ENCODE assay signal across 16 cellular contexts in the genomic region with DNA sequence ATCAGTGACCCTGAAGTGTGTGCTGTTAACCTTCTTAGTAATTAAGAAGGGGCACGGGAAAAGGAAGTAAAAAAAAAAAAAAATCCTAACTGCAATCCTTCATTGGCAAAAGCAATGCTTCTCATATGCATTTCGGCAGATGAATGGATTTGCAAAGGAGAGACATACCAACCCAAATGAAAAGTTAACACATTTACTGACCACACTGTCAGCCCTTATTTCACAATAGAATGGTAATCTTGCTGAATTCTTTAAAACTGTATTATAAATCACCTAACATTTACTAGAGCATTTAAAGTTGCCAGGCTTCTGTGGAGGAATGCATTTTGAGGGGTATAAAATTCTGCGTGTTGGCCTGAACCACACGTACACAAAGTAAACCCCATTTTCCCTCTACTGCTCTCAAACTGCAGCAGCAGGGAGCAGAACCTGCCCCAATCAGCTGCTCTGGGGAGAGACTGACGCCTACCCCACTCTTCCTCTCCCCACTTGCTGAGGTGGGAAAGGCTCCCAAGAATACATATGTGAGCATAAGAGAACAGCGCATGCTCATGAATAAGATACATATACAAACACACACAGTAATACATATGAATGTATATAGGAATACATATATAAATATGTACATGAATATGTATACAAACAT.
DNase-seq lines count a peak whose midpoint lies in the region; ATAC-seq and TF ChIP-seq lines count a peak whose summit lies in the region.
"Had no signal": no experiment of that assay in that cellular context is flagged by ENCODE, and none has a peak within 500 bp of the region (broad histone marks: within the 10 kb centered on the region; RNA-seq: fewer than 3 reads in every experiment).

No MANE protein-coding gene starts in this region.

- H3K9me3 Mint-ChIP-seq in CD14-positive monocyte, result no peaks in the 10 kb centered on the region
- H3K9me3 Mint-ChIP-seq in GM23338, result no peaks in the 10 kb centered on the region
- H3K9me3 Mint-ChIP-seq in activated T-helper 17 cell treated with anti-CD3 and anti-CD28 coated beads, Interleukin-2, amount 50 U/mL, for 72 hours, result no peaks in the 10 kb centered on the region
- H3K9me3 Mint-ChIP-seq in mesothelial cell of epicardium, result peaks cover 3% of the 10 kb centered on the region

- no peak overlapping the region for H2AFZ ChIP-seq in GM23338
- H2AFZ ChIP-seq: GM23248 had no signal

- DNase-seq in CD14-positive monocyte (ENCODE audit: low spot score) (no peak), GM23338 (ENCODE audit: low spot score) (no peak), mesothelial cell of epicardium (ENCODE audit: low spot score in 2 of 2, unreplicated experiment in 2 of 2) (no peak), posterior vena cava (ENCODE audit: low spot score) (no peak), colonic mucosa (no peak)
- DNase-seq: activated CD8-positive, alpha-beta memory T cell treated with anti-CD3 and anti-CD28 coated beads, Interleukin-2, amount 50 U/mL, for 48 hours; brain microvascular endothelial cell; GM23248; NCI-H187 treated with DMSO at 0.1 percent for 48 hours; NCI-H524 treated with DMSO at 0.1 percent for 48 hours; stimulated activated CD4-positive, alpha-beta T cell treated with anti-CD3 and anti-CD28 coated beads, Interleukin-4, amount 100 ng/mL, for 4 hours; stimulated activated naive CD4-positive, alpha-beta T cell had no signal

- intact Hi-C loops in CD14-positive monocyte (cut with micrococcal nuclease) (no loop called here), posterior vena cava (cut with DNase I) (no loop called here), colonic mucosa (cut with DNase I) (no loop called here)

- H4K20me1 ChIP-seq in GM23338 (replicated peaks; ENCODE audit: insufficient read depth), result no peaks in the 10 kb centered on the region

- H3K36me3 ChIP-seq in GM23338 (ENCODE audit: insufficient read depth) (no peaks in the 10 kb centered on the region; the same call in 1 of the 2 replicates), colonic mucosa (no peaks in the 10 kb centered on the region)
- H3K36me3 ChIP-seq: brain microvascular endothelial cell, right atrium auricular region had no signal

- H3K27ac Mint-ChIP-seq in CD14-positive monocyte (peak overlapping the region; percentile 1 to 75 (median 51)), GM23338 (peak overlapping the region; percentile 70), mesothelial cell of epicardium (peak overlapping the region; percentile 54)
- peak overlapping the region; percentile 80 for H3K27ac Mint-ChIP-seq in activated T-helper 17 cell treated with anti-CD3 and anti-CD28 coated beads, Interleukin-2, amount 50 U/mL, for 72 hours

- no peak overlapping the region for H3K9ac ChIP-seq in colonic mucosa (ENCODE audit: low read depth in 2 of 2, low read length in 2 of 2)
- H3K9ac ChIP-seq: GM23248 had no signal

- H3K9me2 ChIP-seq in GM23338 (ENCODE audit: insufficient read depth), result peaks cover 6% of the 10 kb centered on the region; the same call in 1 of the 2 replicates

- H3K27ac ChIP-seq in GM23338 (ENCODE audit: low read depth) (peak overlapping the region; percentile 23), colonic mucosa (no peak overlapping the region)
- H3K27ac ChIP-seq: brain microvascular endothelial cell, GM23248, right atrium auricular region had no signal

- H3K4me3 Mint-ChIP-seq in CD14-positive monocyte (no peak overlapping the region), GM23338 (no peak overlapping the region), mesothelial cell of epicardium (no peak overlapping the region)
- H3K4me3 Mint-ChIP-seq in activated T-helper 17 cell treated with anti-CD3 and anti-CD28 coated beads, Interleukin-2, amount 50 U/mL, for 72 hours, result peak overlapping the region; percentile 48

- H3K4me1 ChIP-seq in GM23338 (ENCODE audit: insufficient read depth) (peaks cover 36% of the 10 kb centered on the region), colonic mucosa (peaks cover 4% of the 10 kb centered on the region)

- H3K9me3 ChIP-seq in colonic mucosa, result no peaks in the 10 kb centered on the region
- H3K9me3 ChIP-seq: right atrium auricular region had no signal

- H3K4me3 ChIP-seq in GM23338 (no peak overlapping the region), colonic mucosa (no peak overlapping the region)
- H3K4me3 ChIP-seq: GM23248, right atrium auricular region had no signal

- H3K27me3 ChIP-seq in GM23338 (ENCODE audit: insufficient read depth), result no peaks in the 10 kb centered on the region
- no peaks in the 10 kb centered on the region for H3K27me3 ChIP-seq in colonic mucosa
- H3K27me3 ChIP-seq: brain microvascular endothelial cell, right atrium auricular region had no signal

- no peaks in the 10 kb centered on the region for H3K79me2 ChIP-seq in GM23338 (replicated peaks; ENCODE audit: insufficient read depth)

- peaks cover 43% of the 10 kb centered on the region for H3K4me1 Mint-ChIP-seq in CD14-positive monocyte
- H3K4me1 Mint-ChIP-seq in GM23338, result peaks cover 47% of the 10 kb centered on the region
- H3K4me1 Mint-ChIP-seq in activated T-helper 17 cell treated with anti-CD3 and anti-CD28 coated beads, Interleukin-2, amount 50 U/mL, for 72 hours, result peaks cover 30% of the 10 kb centered on the region
- H3K4me1 Mint-ChIP-seq in mesothelial cell of epicardium, result peaks cover 44% of the 10 kb centered on the region

- H3K27me3 Mint-ChIP-seq in CD14-positive monocyte (ENCODE audit: low read depth in 3 of 3) (no peaks in the 10 kb centered on the region), GM23338 (ENCODE audit: insufficient read depth, low read depth, poor library complexity) (peaks cover 2% of the 10 kb centered on the region), mesothelial cell of epicardium (ENCODE audit: low read depth) (no peaks in the 10 kb centered on the region)
- no peaks in the 10 kb centered on the region for H3K27me3 Mint-ChIP-seq in activated T-helper 17 cell treated with anti-CD3 and anti-CD28 coated beads, Interleukin-2, amount 50 U/mL, for 72 hours

- TF ChIP-seq CTCF in CD14-positive monocyte (IDR thresholded peaks at IDR 0.05) (no peak), GM23338 (conservative IDR thresholded peaks at IDR 0.05; ENCODE audit: low read depth in 2 of 2) (no peak), mesothelial cell of epicardium (IDR thresholded peaks at IDR 0.05; ENCODE audit: unreplicated experiment) (no peak), colonic mucosa (IDR thresholded peaks at IDR 0.05) (no peak)

- ATAC-seq in GM23338 (peak; percentile 43), GM18520 (IDR thresholded peaks at IDR 0.05; ENCODE audit: unreplicated experiment) (no peak), GM19395 (IDR thresholded peaks at IDR 0.05; ENCODE audit: unreplicated experiment) (no peak)
- no peak for ATAC-seq in activated T-helper 17 cell treated with anti-CD3 and anti-CD28 coated beads, Interleukin-2, amount 50 U/mL, for 72 hours (replicated peaks)

- H3F3A ChIP-seq in GM23338 (replicated peaks; ENCODE audit: low read depth), result 0 out of 2 replicates have a peak, but pooled peaks cover 3% of the 10 kb centered on the region

- peak overlapping the region; percentile 13; the same call in 1 of the 2 replicates for H3K4me2 ChIP-seq in GM23338

- H3K36me3 Mint-ChIP-seq in CD14-positive monocyte, result peaks cover 0 to 9% of the 10 kb centered on the region in 2 donors
- 0 out of 3 replicates have a peak, but pooled peaks cover 2% of the 10 kb centered on the region for H3K36me3 Mint-ChIP-seq in GM23338 (ENCODE audit: low read depth)
- no peaks in the 10 kb centered on the region for H3K36me3 Mint-ChIP-seq in activated T-helper 17 cell treated with anti-CD3 and anti-CD28 coated beads, Interleukin-2, amount 50 U/mL, for 72 hours (ENCODE audit: low read depth)
- H3K36me3 Mint-ChIP-seq in mesothelial cell of epicardium, result peaks cover 4% of the 10 kb centered on the region

TF ChIP-seq in GM23338, 12 proteins besides CTCF, POLR2A, EP300 and RAD21 (continues in another document):
- TF ChIP-seq ZNF114 (CRISPR knock-in tag; IDR thresholded peaks at IDR 0.05) (no peak), JUNB (IDR thresholded peaks at IDR 0.05; ENCODE audit: unreplicated experiment) (no peak), POLR2AphosphoS5 (IDR thresholded peaks at IDR 0.05; ENCODE audit: low read depth) (no peak), STAT1 (IDR thresholded peaks at IDR 0.05; ENCODE audit: unreplicated experiment) (no peak), ZNF331 (CRISPR knock-in tag; IDR thresholded peaks at IDR 0.05; ENCODE audit: low read depth) (no peak), EZH2 (IDR thresholded peaks at IDR 0.05; ENCODE audit: low read depth, unreplicated experiment) (no peak)
- TF ChIP-seq, protein P1, sequence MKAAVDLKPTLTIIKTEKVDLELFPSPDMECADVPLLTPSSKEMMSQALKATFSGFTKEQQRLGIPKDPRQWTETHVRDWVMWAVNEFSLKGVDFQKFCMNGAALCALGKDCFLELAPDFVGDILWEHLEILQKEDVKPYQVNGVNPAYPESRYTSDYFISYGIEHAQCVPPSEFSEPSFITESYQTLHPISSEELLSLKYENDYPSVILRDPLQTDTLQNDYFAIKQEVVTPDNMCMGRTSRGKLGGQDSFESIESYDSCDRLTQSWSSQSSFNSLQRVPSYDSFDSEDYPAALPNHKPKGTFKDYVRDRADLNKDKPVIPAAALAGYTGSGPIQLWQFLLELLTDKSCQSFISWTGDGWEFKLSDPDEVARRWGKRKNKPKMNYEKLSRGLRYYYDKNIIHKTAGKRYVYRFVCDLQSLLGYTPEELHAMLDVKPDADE (IDR thresholded peaks at IDR 0.05), result no peak
- TF ChIP-seq, protein P2, sequence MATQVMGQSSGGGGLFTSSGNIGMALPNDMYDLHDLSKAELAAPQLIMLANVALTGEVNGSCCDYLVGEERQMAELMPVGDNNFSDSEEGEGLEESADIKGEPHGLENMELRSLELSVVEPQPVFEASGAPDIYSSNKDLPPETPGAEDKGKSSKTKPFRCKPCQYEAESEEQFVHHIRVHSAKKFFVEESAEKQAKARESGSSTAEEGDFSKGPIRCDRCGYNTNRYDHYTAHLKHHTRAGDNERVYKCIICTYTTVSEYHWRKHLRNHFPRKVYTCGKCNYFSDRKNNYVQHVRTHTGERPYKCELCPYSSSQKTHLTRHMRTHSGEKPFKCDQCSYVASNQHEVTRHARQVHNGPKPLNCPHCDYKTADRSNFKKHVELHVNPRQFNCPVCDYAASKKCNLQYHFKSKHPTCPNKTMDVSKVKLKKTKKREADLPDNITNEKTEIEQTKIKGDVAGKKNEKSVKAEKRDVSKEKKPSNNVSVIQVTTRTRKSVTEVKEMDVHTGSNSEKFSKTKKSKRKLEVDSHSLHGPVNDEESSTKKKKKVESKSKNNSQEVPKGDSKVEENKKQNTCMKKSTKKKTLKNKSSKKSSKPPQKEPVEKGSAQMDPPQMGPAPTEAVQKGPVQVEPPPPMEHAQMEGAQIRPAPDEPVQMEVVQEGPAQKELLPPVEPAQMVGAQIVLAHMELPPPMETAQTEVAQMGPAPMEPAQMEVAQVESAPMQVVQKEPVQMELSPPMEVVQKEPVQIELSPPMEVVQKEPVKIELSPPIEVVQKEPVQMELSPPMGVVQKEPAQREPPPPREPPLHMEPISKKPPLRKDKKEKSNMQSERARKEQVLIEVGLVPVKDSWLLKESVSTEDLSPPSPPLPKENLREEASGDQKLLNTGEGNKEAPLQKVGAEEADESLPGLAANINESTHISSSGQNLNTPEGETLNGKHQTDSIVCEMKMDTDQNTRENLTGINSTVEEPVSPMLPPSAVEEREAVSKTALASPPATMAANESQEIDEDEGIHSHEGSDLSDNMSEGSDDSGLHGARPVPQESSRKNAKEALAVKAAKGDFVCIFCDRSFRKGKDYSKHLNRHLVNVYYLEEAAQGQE (IDR thresholded peaks at IDR 0.05; ENCODE audit: unreplicated experiment), result no peak
